In genomic region chr1:23751050-23751814, GRCh38 we compare ENCODE assay signal across 8 cellular contexts. TPM values are rescaled to one million over a fixed set of nuclear protein-coding genes. Genes with fewer than 3 reads are reported as not detected.
DNase-seq lines count a peak whose midpoint lies in the region; TF ChIP-seq lines count a peak whose summit lies in the region.

No MANE protein-coding gene starts in this region.

- peak; percentile 91 for TF ChIP-seq CTCF in GM12873 (IDR thresholded peaks at IDR 0.05; ENCODE audit: insufficient read depth, low read depth, low read length, missing control alignments)
- peak; percentile 75 for TF ChIP-seq CTCF in foreskin fibroblast (IDR thresholded peaks at IDR 0.05; ENCODE audit: low read depth, low read length)

- DNase-seq in AML-193 (lab: John Stamatoyannopoulos, UW) (peak; percentile 47 to 50), NCI-H2196 (lab: John Stamatoyannopoulos, UW; ENCODE audit: unreplicated experiment) (peak; percentile 77), activated T-cell treated with anti-CD3 and anti-CD28 coated beads for 24 hours (ENCODE audit: low read depth) (peak; percentile 16), foreskin fibroblast (peak; percentile 44 to 75), renal cortical epithelial cell (ENCODE audit: low read depth) (peak; percentile 47), A172 (ENCODE audit: low spot score) (no peak)
- DNase-seq in stimulated activated naive CD4-positive, alpha-beta T cell treated with Interleukin-2 at 50 U/mL for 16 hours (lab: John Stamatoyannopoulos, UW): no peak

- H3K4me3 ChIP-seq in foreskin fibroblast (ENCODE audit: low read depth in 1 of 2, low read length in 2 of 2): no peak overlapping the region

RNA-seq across cellular contexts. Expression of gene ELOA, which starts 8.0 kb away (rescaled TPM):
- 20.0 and 28.1 TPM in 2 replicates for total RNA-seq in renal cortical epithelial cell
- total RNA-seq in A172 (2014; rRNA removed; shearing (Covaris generic)): 28.1 and 29.4 TPM in 2 replicates

RNA-seq across cellular contexts. Expression of gene PITHD1, which starts 27.0 kb away (rescaled TPM):
- 40.5 and 40.8 TPM in 2 replicates for total RNA-seq in renal cortical epithelial cell
- 47.9 and 73.3 TPM in 2 replicates for total RNA-seq in A172 (2014; rRNA removed; shearing (Covaris generic))

RNA-seq across cellular contexts. Expression of gene LYPLA2, which starts 39.7 kb away (rescaled TPM):
- total RNA-seq in renal cortical epithelial cell: 111 and 150 TPM in 2 replicates
- 59.0 and 68.0 TPM in 2 replicates for total RNA-seq in A172 (2014; rRNA removed; shearing (Covaris generic))

RNA-seq across cellular contexts. Expression of gene GALE, which starts 49.3 kb away (rescaled TPM):
- total RNA-seq in renal cortical epithelial cell: 54.1 and 101 TPM in 2 replicates
- 109 and 110 TPM in 2 replicates for total RNA-seq in A172 (2014; rRNA removed; shearing (Covaris generic))

RNA-seq across cellular contexts. Expression of gene RPL11, which starts 59.6 kb away (rescaled TPM):
- total RNA-seq in renal cortical epithelial cell: 806 and 852 TPM in 2 replicates
- total RNA-seq in A172 (2014; rRNA removed; shearing (Covaris generic)): 609 and 964 TPM in 2 replicates

Comparison
In these comparisons a context has a peak if more than half of its experiments do, and no peak if none do; other contexts are left out.
1. DNase-seq: peak in AML-193 (2 of 2), NCI-H2196 (single experiment), activated T-cell treated with anti-CD3 and anti-CD28 coated beads for 24 hours (single experiment), foreskin fibroblast (2 of 2) and renal cortical epithelial cell (single experiment); none in A172 (single experiment) and stimulated activated naive CD4-positive, alpha-beta T cell treated with Interleukin-2 at 50 U/mL for 16 hours (single experiment).